In genomic region chr2:105369777-105370690, GRCh38 we compare ENCODE assay signal across 8 cellular contexts. TPM values are rescaled to one million over a fixed set of nuclear protein-coding genes. Genes with fewer than 3 reads are reported as not detected.
DNase-seq lines count a peak whose midpoint lies in the region; ATAC-seq lines count a peak whose summit lies in the region.

No MANE protein-coding gene starts in this region.

- H3K4ac ChIP-seq in mesenchymal stem cell (ENCODE audit: low read depth in 1 of 2, low read length in 2 of 2): no peak overlapping the region

- peak overlapping the region in 10 of 11 experiments; percentile 18 to 78 (median 52); a peak in 18 of 22 replicates for H3K4me2 ChIP-seq in BLaER1 treated with 17β-estradiol and CSF1 and Interleukin-3, amounts not matched to agents 10 nM and 100 nM
- no peak overlapping the region for H3K4me2 ChIP-seq in mesenchymal stem cell (ENCODE audit: low read length, poor library complexity, severe bottlenecking)

- peaks cover 0 to 6% (median 0%) of the 10 kb centered on the region in 11 experiments; a peak in 1 of 22 replicates for H4K20me1 ChIP-seq in BLaER1 treated with 17β-estradiol and CSF1 and Interleukin-3, amounts not matched to agents 10 nM and 100 nM

- no peak overlapping the region for H3K23ac ChIP-seq in mesenchymal stem cell (ENCODE audit: low read length in 2 of 2)

- peaks cover 0 to 10% (median 2%) of the 10 kb centered on the region in 10 experiments; a peak in 5 of 20 replicates for H3K4me1 ChIP-seq in BLaER1 treated with 17β-estradiol and CSF1 and Interleukin-3, amounts not matched to agents 10 nM and 100 nM
- H3K4me1 ChIP-seq in mesenchymal stem cell (ENCODE audit: control insufficient read depth, insufficient read depth, low read depth, low read length): peaks cover 24% of the 10 kb centered on the region

- H2BK15ac ChIP-seq in mesenchymal stem cell (ENCODE audit: low read depth, poor library complexity, severe bottlenecking): no peak overlapping the region

- H2BK120ac ChIP-seq in mesenchymal stem cell (ENCODE audit: low read depth, low read length): no peak overlapping the region

- peak; percentile 94 for ATAC-seq in HG03196 (IDR thresholded peaks at IDR 0.05; ENCODE audit: unreplicated experiment)

- WGBS in mesenchymal stem cell: 62% methylated on average over 30 of the region's 30 CpGs

- H2AFZ ChIP-seq in mesenchymal stem cell (ENCODE audit: low read depth, low read length): no peak overlapping the region

- H3K18ac ChIP-seq in mesenchymal stem cell (ENCODE audit: low read depth in 1 of 2, low read length in 2 of 2): peak overlapping the region; percentile 16 to 54

- H3K36me3 ChIP-seq in BLaER1 treated with 17β-estradiol and CSF1 and Interleukin-3, amounts not matched to agents 10 nM and 100 nM: no peaks in the 10 kb centered on the region
- peaks cover 66 to 93% of the 10 kb centered on the region in 2 experiments for H3K36me3 ChIP-seq in mesenchymal stem cell (ENCODE audit: control insufficient read depth in 1 of 2, insufficient read depth in 2 of 2, low read depth in 1 of 2, low read length in 2 of 2)

- no peak overlapping the region for H3K14ac ChIP-seq in mesenchymal stem cell (ENCODE audit: low read length in 2 of 2)

- peak overlapping the region in 2 of 11 experiments; percentile 6 to 10; a peak in 3 of 22 replicates for H3K9ac ChIP-seq in BLaER1 treated with 17β-estradiol and CSF1 and Interleukin-3, amounts not matched to agents 10 nM and 100 nM
- no peak overlapping the region for H3K9ac ChIP-seq in mesenchymal stem cell (ENCODE audit: low read length)

- peak overlapping the region in 1 of 2 experiments; percentile 35 for H2BK12ac ChIP-seq in mesenchymal stem cell (ENCODE audit: low read length in 2 of 2)

- H3K9me3 ChIP-seq in BLaER1 treated with 17β-estradiol and CSF1 and Interleukin-3, amounts not matched to agents 10 nM and 100 nM (replicated peaks in 1 of 11): no peaks in the 10 kb centered on the region
- no peaks in the 10 kb centered on the region for H3K9me3 ChIP-seq in mesenchymal stem cell (ENCODE audit: control insufficient read depth, low read length)

- DNase-seq in GM19238 (ENCODE audit: insufficient read length, low spot score) (peak; percentile 48), NCI-H748 treated with DMSO at 0.1 percent for 48 hours (lab: John Stamatoyannopoulos, UW) (peak; percentile 29), mesenchymal stem cell (peak; percentile 85)
- peak; percentile 74 to 75 for DNase-seq in activated CD8-positive, alpha-beta memory T cell treated with anti-CD3 and anti-CD28 coated beads for 1 hour (ENCODE audit: extremely low read depth in 1 of 2, low read depth in 1 of 2)
- peak; percentile 72 for DNase-seq in effector CD8-positive, alpha-beta T cell (lab: John Stamatoyannopoulos, UW)
- DNase-seq in stimulated activated CD8-positive, alpha-beta memory T cell treated with anti-CD3 and anti-CD28 coated beads, Interleukin-15, amount 100 ng/mL, for 48 hours (ENCODE audit: low read depth in 2 of 2): peak; percentile 71 to 76

- H2AK5ac ChIP-seq in mesenchymal stem cell (ENCODE audit: low read length, severe bottlenecking): peak overlapping the region; percentile 21

- H3K27ac ChIP-seq in BLaER1 treated with 17β-estradiol and CSF1 and Interleukin-3, amounts not matched to agents 10 nM and 100 nM: no peak overlapping the region
- peak overlapping the region; percentile 58 for H3K27ac ChIP-seq in mesenchymal stem cell (ENCODE audit: low read length, poor library complexity, severe bottlenecking)

- no peak overlapping the region for H3K4me3 ChIP-seq in BLaER1 treated with 17β-estradiol and CSF1 and Interleukin-3, amounts not matched to agents 10 nM and 100 nM
- no peak overlapping the region for H3K4me3 ChIP-seq in mesenchymal stem cell (ENCODE audit: insufficient read depth in 1 of 2, low read depth in 1 of 2, low read length in 2 of 2)

- H3K79me1 ChIP-seq in mesenchymal stem cell (replicated peaks; ENCODE audit: low read length, poor library complexity, severe bottlenecking): peaks cover 2% of the 10 kb centered on the region

- no peak overlapping the region for H4K91ac ChIP-seq in mesenchymal stem cell (ENCODE audit: low read length)

- H3K27me3 ChIP-seq in BLaER1 treated with 17β-estradiol and CSF1 and Interleukin-3, amounts not matched to agents 10 nM and 100 nM: no peaks in the 10 kb centered on the region
- no peaks in the 10 kb centered on the region for H3K27me3 ChIP-seq in mesenchymal stem cell (ENCODE audit: control insufficient read depth in 1 of 2, insufficient read depth in 1 of 2, low read length in 2 of 2)

- H4K8ac ChIP-seq in mesenchymal stem cell (ENCODE audit: low read length): peak overlapping the region; percentile 8

- no peak overlapping the region for H2BK5ac ChIP-seq in mesenchymal stem cell (ENCODE audit: low read depth, low read length, poor library complexity, severe bottlenecking)

RNA-seq across cellular contexts. Expression of gene FHL2, which starts 28.8 kb away (rescaled TPM):
- polyA plus RNA-seq in mesenchymal stem cell (2013, experiment 1 of 2): 258 TPM
- polyA plus RNA-seq in mesenchymal stem cell (2013, experiment 2 of 2): 261 TPM

RNA-seq across cellular contexts. Expression of gene C2orf49, which starts 32.7 kb away (rescaled TPM):
- polyA plus RNA-seq in mesenchymal stem cell (2013, experiment 1 of 2): 19.4 TPM
- 18.0 TPM for polyA plus RNA-seq in mesenchymal stem cell (2013, experiment 2 of 2)

RNA-seq across cellular contexts. Expression of gene TGFBRAP1, which starts 40.5 kb away (rescaled TPM):
- 18.5 TPM for polyA plus RNA-seq in mesenchymal stem cell (2013, experiment 1 of 2)
- 18.7 TPM for polyA plus RNA-seq in mesenchymal stem cell (2013, experiment 2 of 2)

Comparison
In these comparisons a context has a peak if more than half of its experiments do, and no peak if none do; other contexts are left out.
1. DNase-seq: peak in every context shown above with its lines; median percentile 85 in mesenchymal stem cell; 74 in activated CD8-positive, alpha-beta memory T cell treated with anti-CD3 and anti-CD28 coated beads for 1 hour; 74 in stimulated activated CD8-positive, alpha-beta memory T cell treated with anti-CD3 and anti-CD28 coated beads, Interleukin-15, amount 100 ng/mL, for 48 hours; 72 in effector CD8-positive, alpha-beta T cell; 48 in GM19238; 29 in NCI-H748 treated with DMSO at 0.1 percent for 48 hours.